8 cellular contexts compared by ENCODE assay signal in genomic region chr11:66616379-66617147, GRCh38. TPM values are rescaled to one million over a fixed set of nuclear protein-coding genes. Genes with fewer than 3 reads are reported as not detected.
DNase-seq lines count a peak whose midpoint lies in the region; ATAC-seq and TF ChIP-seq lines count a peak whose summit lies in the region.

RBM14 (plus strand) TSS chr11:66616630; CDS start chr11:66616721, 91 bp downstream.

- H3K4me1 ChIP-seq in mucosa of stomach (ENCODE audit: control insufficient read depth, insufficient read depth, low read length) = peaks cover 23% of the 10 kb centered on the region

- in situ Hi-C loops in KBM-7 (cut with MboI; ENCODE audit: low pct_unique_long_range_greater_than_20kb, low sequenced_read_pairs) = no loop called here

- TF ChIP-seq POLR2A in erythroblast (IDR thresholded peaks at IDR 0.05; ENCODE audit: low read length) = peak; percentile 99

- no peaks in the 10 kb centered on the region for H3K27me3 ChIP-seq in mucosa of stomach (ENCODE audit: control insufficient read depth, insufficient read depth, low read length)

- no peaks in the 10 kb centered on the region for H3K27me3 Mint-ChIP-seq in activated T-cell treated with anti-CD3 and anti-CD28 coated beads, Interleukin-2, amount 50 U/mL, for 24 hours

- H3K9me3 Mint-ChIP-seq in activated T-cell treated with anti-CD3 and anti-CD28 coated beads, Interleukin-2, amount 50 U/mL, for 24 hours = no peaks in the 10 kb centered on the region

- H3K36me3 ChIP-seq in mucosa of stomach (ENCODE audit: control insufficient read depth, insufficient read depth, low read length) = no peaks in the 10 kb centered on the region

- H3K4me3 Mint-ChIP-seq in activated T-cell treated with anti-CD3 and anti-CD28 coated beads, Interleukin-2, amount 50 U/mL, for 24 hours = peak within 1 kb of the TSS; percentile 99

- DNase-seq in DMS153 treated with DMSO at 0.1 percent for 48 hours (lab: John Stamatoyannopoulos, UW; ENCODE audit: unreplicated experiment) (peak; percentile 97), KBM-7 (peak; percentile 98), erythroblast (lab: John Stamatoyannopoulos, UW) (peak; percentile 99)
- peak; percentile 98 for DNase-seq in activated T-cell treated with anti-CD3 and anti-CD28 coated beads, Interleukin-2, amount 50 U/mL, for 24 hours
- DNase-seq in stimulated activated CD8-positive, alpha-beta memory T cell treated with anti-CD3 and anti-CD28 coated beads, Interleukin-7, amount 100 ng/mL, for 1 hour (ENCODE audit: low read depth in 2 of 2) = peak; percentile 93 to 96

- peak; percentile 74 for ATAC-seq in GM21717 (IDR thresholded peaks at IDR 0.05; ENCODE audit: unreplicated experiment)

- no peaks in the 10 kb centered on the region for H3K9me3 ChIP-seq in mucosa of stomach (ENCODE audit: control insufficient read depth, low read length)

- H3K9ac ChIP-seq in mucosa of stomach (ENCODE audit: low read length) = peak within 1 kb of the TSS; percentile 95

- peak within 1 kb of the TSS; percentile 77 for H3K4me3 ChIP-seq in mucosa of stomach (ENCODE audit: low read length)

- H3K27ac Mint-ChIP-seq in activated T-cell treated with anti-CD3 and anti-CD28 coated beads, Interleukin-2, amount 50 U/mL, for 24 hours = peak within 1 kb of the TSS; percentile 100

- H3K4me1 Mint-ChIP-seq in activated T-cell treated with anti-CD3 and anti-CD28 coated beads, Interleukin-2, amount 50 U/mL, for 24 hours (ENCODE audit: low read depth) = peaks cover 40% of the 10 kb centered on the region

- H3K36me3 Mint-ChIP-seq in activated T-cell treated with anti-CD3 and anti-CD28 coated beads, Interleukin-2, amount 50 U/mL, for 24 hours (ENCODE audit: low read depth) = peaks cover 61% of the 10 kb centered on the region

TF ChIP-seq in PFSK-1, 5 proteins besides CTCF, POLR2A, EP300 and RAD21:
- TF ChIP-seq, protein P1, sequence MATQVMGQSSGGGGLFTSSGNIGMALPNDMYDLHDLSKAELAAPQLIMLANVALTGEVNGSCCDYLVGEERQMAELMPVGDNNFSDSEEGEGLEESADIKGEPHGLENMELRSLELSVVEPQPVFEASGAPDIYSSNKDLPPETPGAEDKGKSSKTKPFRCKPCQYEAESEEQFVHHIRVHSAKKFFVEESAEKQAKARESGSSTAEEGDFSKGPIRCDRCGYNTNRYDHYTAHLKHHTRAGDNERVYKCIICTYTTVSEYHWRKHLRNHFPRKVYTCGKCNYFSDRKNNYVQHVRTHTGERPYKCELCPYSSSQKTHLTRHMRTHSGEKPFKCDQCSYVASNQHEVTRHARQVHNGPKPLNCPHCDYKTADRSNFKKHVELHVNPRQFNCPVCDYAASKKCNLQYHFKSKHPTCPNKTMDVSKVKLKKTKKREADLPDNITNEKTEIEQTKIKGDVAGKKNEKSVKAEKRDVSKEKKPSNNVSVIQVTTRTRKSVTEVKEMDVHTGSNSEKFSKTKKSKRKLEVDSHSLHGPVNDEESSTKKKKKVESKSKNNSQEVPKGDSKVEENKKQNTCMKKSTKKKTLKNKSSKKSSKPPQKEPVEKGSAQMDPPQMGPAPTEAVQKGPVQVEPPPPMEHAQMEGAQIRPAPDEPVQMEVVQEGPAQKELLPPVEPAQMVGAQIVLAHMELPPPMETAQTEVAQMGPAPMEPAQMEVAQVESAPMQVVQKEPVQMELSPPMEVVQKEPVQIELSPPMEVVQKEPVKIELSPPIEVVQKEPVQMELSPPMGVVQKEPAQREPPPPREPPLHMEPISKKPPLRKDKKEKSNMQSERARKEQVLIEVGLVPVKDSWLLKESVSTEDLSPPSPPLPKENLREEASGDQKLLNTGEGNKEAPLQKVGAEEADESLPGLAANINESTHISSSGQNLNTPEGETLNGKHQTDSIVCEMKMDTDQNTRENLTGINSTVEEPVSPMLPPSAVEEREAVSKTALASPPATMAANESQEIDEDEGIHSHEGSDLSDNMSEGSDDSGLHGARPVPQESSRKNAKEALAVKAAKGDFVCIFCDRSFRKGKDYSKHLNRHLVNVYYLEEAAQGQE (IDR thresholded peaks at IDR 0.05; ENCODE audit: insufficient read depth in 1 of 2, low read depth in 2 of 2, low read length in 2 of 2) = peak; percentile 39 to 43; a peak in 2 of 4 replicates
- TF ChIP-seq TAF1 (IDR thresholded peaks at IDR 0.05; ENCODE audit: borderline replicate concordance, insufficient read depth, low read length) = peak; percentile 98
- 0 out of 2 replicates have a peak, but pooled peaks have one; percentile 9 for TF ChIP-seq SIN3A (IDR thresholded peaks at IDR 0.05; ENCODE audit: borderline replicate concordance, insufficient read depth, low read length)
- TF ChIP-seq FOXP2 (optimal IDR thresholded peaks at IDR 0.05; ENCODE audit: borderline replicate concordance, extremely low read depth, extremely low read length, insufficient read depth) = peak; percentile 16
- peak; percentile 99 for TF ChIP-seq POLR2AphosphoS5 (IDR thresholded peaks at IDR 0.05; ENCODE audit: low read depth, low read length)

RNA-seq across cellular contexts. Expression of gene RBM14, which starts in this region (rescaled TPM):
- 24.2 TPM for polyA plus RNA-seq in PFSK-1 (2012; ENCODE audit: insufficient read length, low read depth)

Comparison
In these comparisons a context has a peak if more than half of its experiments do, and no peak if none do; other contexts are left out.
1. Peak in every context shown above with its lines: DNase-seq, ATAC-seq and H3K4me3 ChIP-seq.